In genomic region chr5:171407234-171407633, GRCh38 we compare ENCODE assay signal across 17 cellular contexts. TPM values are rescaled to one million over a fixed set of nuclear protein-coding genes. Genes with fewer than 3 reads are reported as not detected.
"Had no signal": no experiment of that assay in that cellular context is flagged by ENCODE, and none has a peak within 500 bp of the region (broad histone marks: within the 10 kb centered on the region; RNA-seq: fewer than 3 reads in every experiment).

No MANE protein-coding gene starts in this region.

- H3K9me3 Mint-ChIP-seq: activated CD4-positive, alpha-beta memory T cell treated with anti-CD3 and anti-CD28 coated beads, Interleukin-2, amount 10 ng/mL, durations not matched to agents 7 days and 5 days had no signal

- H3K27me3 ChIP-seq: hepatocyte, right atrium auricular region, tibial nerve, vagina had no signal

- H3K27me3 Mint-ChIP-seq: activated CD4-positive, alpha-beta memory T cell treated with anti-CD3 and anti-CD28 coated beads, Interleukin-2, amount 10 ng/mL, durations not matched to agents 7 days and 5 days; activated CD4-positive, alpha-beta T cell treated with anti-CD3 and anti-CD28 coated beads for 36 hours had no signal

- H3K4me2 ChIP-seq: hepatocyte had no signal

- H3K4me3 ChIP-seq: hepatocyte, right atrium auricular region, tibial nerve, vagina had no signal

- DNase-seq: activated CD4-positive, alpha-beta memory T cell treated with anti-CD3 and anti-CD28 coated beads, Interleukin-2, amount 10 ng/mL, durations not matched to agents 7 days and 5 days; activated CD4-positive, alpha-beta T cell treated with anti-CD3 and anti-CD28 coated beads for 36 hours; activated effector memory CD4-positive, alpha-beta T cell treated with anti-CD3 and anti-CD28 coated beads, Interleukin-2, amount 50 U/mL, for 16 hours; central memory CD4-positive, alpha-beta T cell; cortex of kidney; effector CD8-positive, alpha-beta T cell; kidney; left ventricle myocardium superior; posterior cingulate gyrus; small intestine; SW 1271 had no signal

- H3K27ac ChIP-seq: hepatocyte, right atrium auricular region, tibial nerve, vagina, VCaP had no signal

- H2AFZ ChIP-seq: hepatocyte had no signal

- FAIRE-seq: kidney, small intestine had no signal

- ATAC-seq: activated CD4-positive, alpha-beta T cell treated with anti-CD3 and anti-CD28 coated beads for 36 hours; left ventricle myocardium superior had no signal

- H3K4me3 Mint-ChIP-seq: activated CD4-positive, alpha-beta memory T cell treated with anti-CD3 and anti-CD28 coated beads, Interleukin-2, amount 10 ng/mL, durations not matched to agents 7 days and 5 days; activated CD4-positive, alpha-beta T cell treated with anti-CD3 and anti-CD28 coated beads for 36 hours had no signal

- H3K9me3 ChIP-seq: right atrium auricular region, tibial nerve, vagina had no signal

RNA-seq across cellular contexts. Expression of gene FGF18, which starts 12.2 kb away (rescaled TPM):
- total RNA-seq: activated CD4-positive, alpha-beta memory T cell treated with anti-CD3 and anti-CD28 coated beads, Interleukin-2, amount 10 ng/mL, durations not matched to agents 7 days and 5 days; activated CD4-positive, alpha-beta T cell treated with anti-CD3 and anti-CD28 coated beads for 36 hours; epithelial cell of proximal tubule had no signal
